1 cellular context compared by ENCODE assay signal in the genomic region with DNA sequence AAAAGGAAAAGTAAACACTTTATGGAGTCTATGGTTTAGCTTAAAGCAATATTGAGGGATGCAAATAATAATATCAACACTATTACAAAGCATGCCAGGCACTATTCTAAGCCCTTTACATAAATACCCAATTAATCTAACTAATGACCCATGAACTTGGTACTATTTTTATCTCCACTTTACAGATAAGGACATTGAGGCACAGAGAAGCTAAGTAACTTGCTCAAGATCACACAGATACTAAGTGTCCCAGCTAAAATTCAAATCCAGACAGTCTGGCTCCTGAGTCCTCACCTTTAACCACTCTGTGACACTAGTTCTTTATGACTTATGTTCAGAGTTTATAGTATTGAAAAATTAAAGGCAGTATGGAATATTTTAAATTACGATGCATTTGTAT.
TF ChIP-seq lines count a peak whose summit lies in the region.

No MANE protein-coding gene starts in this region.

TF ChIP-seq in K562, 482 proteins besides CTCF, POLR2A, EP300 and RAD21:
- TF ChIP-seq YBX1 (IDR thresholded peaks at IDR 0.05) (no peak), RBM25 (IDR thresholded peaks at IDR 0.05; ENCODE audit: low read depth, low read length, severe bottlenecking) (peak; percentile 44), SRSF9 (IDR thresholded peaks at IDR 0.05; ENCODE audit: borderline replicate concordance, low read depth, low read length) (no peak), RBFOX2 (IDR thresholded peaks at IDR 0.05; ENCODE audit: low read depth, low read length) (0 out of 2 replicates have a peak, but pooled peaks have one; percentile 9), ZFP36 (IDR thresholded peaks at IDR 0.05; ENCODE audit: low read depth, low read length, partially characterized antibody) (peak; percentile 52)
